ENCODE assay signal across 8 cellular contexts in genomic region chr9:21974230-21974541, GRCh38. TPM values are rescaled to one million over a fixed set of nuclear protein-coding genes. Genes with fewer than 3 reads are reported as not detected.
DNase-seq lines count a peak whose midpoint lies in the region; ATAC-seq and TF ChIP-seq lines count a peak whose summit lies in the region.

No MANE protein-coding gene starts in this region.

- BruUV-seq in A673 (replicated peaks; lab: Mats Ljungman, UMichigan): no TSS peak

- no peak for TF ChIP-seq CTCF in AG04450 (IDR thresholded peaks at IDR 0.05; ENCODE audit: low read depth, low read length)
- no peak for TF ChIP-seq CTCF in A673 (conservative IDR thresholded peaks at IDR 0.05; ENCODE audit: low read depth, low read length)

- no peaks in the 10 kb centered on the region for H3K4me1 ChIP-seq in A673 (ENCODE audit: insufficient read depth, low read length, poor library complexity, severe bottlenecking)

- peaks cover 10% of the 10 kb centered on the region for H3K9me3 ChIP-seq in AG04450 (ENCODE audit: control insufficient read depth, insufficient read depth, low read length)
- H3K9me3 ChIP-seq in A673 (ENCODE audit: low read depth, low read length, poor library complexity, severe bottlenecking): no peaks in the 10 kb centered on the region

- H3K36me3 Mint-ChIP-seq in activated naive CD8-positive, alpha-beta T cell treated with anti-CD3 and anti-CD28 coated beads, Interleukin-2, amount 50 U/mL, for 24 hours (ENCODE audit: low read depth): peaks cover 14% of the 10 kb centered on the region
- H3K36me3 Mint-ChIP-seq in memory B cell: peaks cover 5% of the 10 kb centered on the region

- CTCF ChIA-PET in AG04450 (lab: Charles Lee) (interaction anchor here (0.6 to 1.5 kb wide), 2 partner anchors 8 to 34 kb away, joined by 3 to 6 read pairs; no protein-coding TSS in a partner anchor), A673 (lab: Charles Lee) (no interaction called here)

- no peaks in the 10 kb centered on the region for H3K36me3 ChIP-seq in A673 (ENCODE audit: insufficient read depth, low read length, poor library complexity, severe bottlenecking)

- peaks cover 89% of the 10 kb centered on the region for H3K27me3 Mint-ChIP-seq in activated naive CD8-positive, alpha-beta T cell treated with anti-CD3 and anti-CD28 coated beads, Interleukin-2, amount 50 U/mL, for 24 hours
- peaks cover 34% of the 10 kb centered on the region for H3K27me3 Mint-ChIP-seq in memory B cell

- DNase-seq in AG04450 (ENCODE audit: low read depth, low spot score) (no peak), memory B cell (ENCODE audit: low spot score in 2 of 2) (no peak), dedifferentiated amniotic fluid mesenchymal stem cell (ENCODE audit: extremely low spot score) (no peak), A673 (ENCODE audit: low spot score) (no peak)
- DNase-seq in activated naive CD8-positive, alpha-beta T cell treated with anti-CD3 and anti-CD28 coated beads, Interleukin-2, amount 50 U/mL, for 24 hours: no peak
- no peak for DNase-seq in activated CD4-positive, alpha-beta T cell treated with anti-CD3 and anti-CD28 coated beads for 4 hours

- H3K27ac ChIP-seq in AG04450 (ENCODE audit: low read depth, low read length) (no peak overlapping the region), A673 (ENCODE audit: low read depth, low read length, poor library complexity, severe bottlenecking) (no peak overlapping the region)

- H3K4me3 Mint-ChIP-seq in activated naive CD8-positive, alpha-beta T cell treated with anti-CD3 and anti-CD28 coated beads, Interleukin-2, amount 50 U/mL, for 24 hours: peak overlapping the region; percentile 72
- H3K4me3 Mint-ChIP-seq in memory B cell: peak overlapping the region; percentile 84

- H3K27ac Mint-ChIP-seq in activated naive CD8-positive, alpha-beta T cell treated with anti-CD3 and anti-CD28 coated beads, Interleukin-2, amount 50 U/mL, for 24 hours: no peak overlapping the region
- peak overlapping the region; percentile 79 for H3K27ac Mint-ChIP-seq in memory B cell

- POLR2A ChIA-PET in AG04450 (lab: Yijun Ruan, JAX): no interaction called here
- POLR2A ChIA-PET in A673 (lab: Charles Lee; ENCODE audit: low non-redundant PET): no interaction called here

- ATAC-seq in GM21723 (IDR thresholded peaks at IDR 0.05; ENCODE audit: unreplicated experiment): peak; percentile 10
- ATAC-seq in activated naive CD8-positive, alpha-beta T cell treated with anti-CD3 and anti-CD28 coated beads, Interleukin-2, amount 50 U/mL, for 24 hours: no peak
- ATAC-seq in memory B cell (ENCODE audit: low read depth): no peak
- ATAC-seq in HG03521 (IDR thresholded peaks at IDR 0.05; ENCODE audit: unreplicated experiment): no peak

- H3K4me1 Mint-ChIP-seq in activated naive CD8-positive, alpha-beta T cell treated with anti-CD3 and anti-CD28 coated beads, Interleukin-2, amount 50 U/mL, for 24 hours: peaks cover 21% of the 10 kb centered on the region
- H3K4me1 Mint-ChIP-seq in memory B cell: peaks cover 18% of the 10 kb centered on the region

- H3K9me3 Mint-ChIP-seq in activated naive CD8-positive, alpha-beta T cell treated with anti-CD3 and anti-CD28 coated beads, Interleukin-2, amount 50 U/mL, for 24 hours: peaks cover 12% of the 10 kb centered on the region
- peaks cover 6% of the 10 kb centered on the region for H3K9me3 Mint-ChIP-seq in memory B cell

- H3K27me3 ChIP-seq in AG04450 (ENCODE audit: control insufficient read depth, insufficient read depth, low read length) (peaks cover 72% of the 10 kb centered on the region), A673 (replicated peaks; ENCODE audit: insufficient read depth, low read depth, low read length, poor library complexity) (no peaks in the 10 kb centered on the region)

- intact Hi-C loops in A673 (cut with micrococcal nuclease; ENCODE audit: unreplicated experiment): no loop called here

- H3K4me3 ChIP-seq in AG04450 (ENCODE audit: low read depth, low read length) (peak overlapping the region; percentile 67), A673 (ENCODE audit: low read depth, low read length, poor library complexity, severe bottlenecking) (no peak overlapping the region)

RNA-seq across cellular contexts. Expression of gene CDKN2A, which starts 20.0 kb away (rescaled TPM):
- polyA plus RNA-seq in AG04450 (2011; rRNA removed): 29.7 and 40.4 TPM in 2 replicates
- 9.0 and 11.1 TPM in 2 replicates for polyA minus RNA-seq in AG04450 (2011; rRNA and poly(A)+ RNA removed)
- total RNA-seq in A673 (2021): not detected in 2 replicates

RNA-seq across cellular contexts. Expression of gene CDKN2B-AS1, which starts 20.4 kb away (rescaled TPM):
- 2.1 and 2.8 TPM in 2 replicates for polyA plus RNA-seq in AG04450 (2011; rRNA removed)
- 3.5 and 5.0 TPM in 2 replicates for polyA minus RNA-seq in AG04450 (2011; rRNA and poly(A)+ RNA removed)
- total RNA-seq in A673 (2021): not detected in 2 replicates

RNA-seq across cellular contexts. Expression of gene CDKN2B, which starts 34.9 kb away (rescaled TPM):
- 10.2 and 10.7 TPM in 2 replicates for polyA plus RNA-seq in AG04450 (2011; rRNA removed)
- 9.6 and 11.8 TPM in 2 replicates for polyA minus RNA-seq in AG04450 (2011; rRNA and poly(A)+ RNA removed)
- not detected in 2 replicates for total RNA-seq in A673 (2021)
